In the genomic region with DNA sequence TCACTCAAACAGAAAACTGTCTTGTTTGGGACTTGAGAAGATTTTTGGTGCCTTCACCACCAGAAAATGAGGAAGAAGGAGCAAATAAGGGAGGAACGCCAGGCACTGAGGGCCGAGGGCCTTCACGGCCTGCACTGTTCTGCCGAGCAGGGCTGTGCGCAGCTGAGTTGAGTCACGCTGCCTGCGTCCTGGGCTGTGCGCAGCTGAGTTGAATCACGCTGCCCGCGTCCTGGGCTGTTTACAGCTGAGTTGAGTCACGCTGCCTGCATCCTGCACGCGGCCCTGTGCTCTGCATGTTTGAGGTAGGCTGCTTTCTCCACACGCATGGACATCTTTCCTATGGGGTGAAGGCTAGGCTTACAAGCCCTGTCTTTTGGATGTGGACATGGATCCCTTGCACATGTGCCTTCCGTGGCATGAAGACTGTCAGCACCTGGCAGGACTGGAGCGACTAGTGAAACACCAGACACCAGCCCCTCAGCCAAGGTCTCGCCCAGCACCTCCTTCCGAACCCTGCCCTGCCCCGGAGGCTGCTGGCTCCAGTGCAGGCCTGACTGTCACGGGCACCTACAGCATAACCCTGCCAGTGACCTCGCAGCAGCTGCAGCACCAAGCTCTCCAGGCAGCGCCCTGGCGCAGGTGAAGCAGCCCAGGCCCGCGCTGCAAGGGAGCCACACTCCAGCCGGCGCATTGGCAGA, we compare ENCODE assay signal across 10 cellular contexts.
DNase-seq lines count a peak whose midpoint lies in the region; ATAC-seq, FAIRE-seq and TF ChIP-seq lines count a peak whose summit lies in the region.
"Had no signal": no experiment of that assay in that cellular context is flagged by ENCODE, and none has a peak within 500 bp of the region (broad histone marks: within the 10 kb centered on the region; RNA-seq: fewer than 3 reads in every experiment).

No MANE protein-coding gene starts in this region.

- POLR2A ChIA-PET in CD8-positive, alpha-beta memory T cell (lab: Charles Lee): no interaction called here

- H3K9me3 ChIP-seq in keratinocyte (ENCODE audit: control insufficient read depth, low read depth, low read length) (peaks cover 2% of the 10 kb centered on the region), prostate gland (no peaks in the 10 kb centered on the region)
- no peaks in the 10 kb centered on the region for H3K9me3 ChIP-seq in CD8-positive, alpha-beta memory T cell (ENCODE audit: low read length)
- H3K9me3 ChIP-seq: spleen had no signal

- CTCF ChIA-PET in CD8-positive, alpha-beta memory T cell (lab: Charles Lee): interaction anchor here (1.3 kb wide), 1 partner anchor 24 kb away, joined by 3 read pairs; no protein-coding TSS in a partner anchor

- no peaks in the 10 kb centered on the region for H3K9me1 ChIP-seq in keratinocyte (ENCODE audit: control insufficient read depth, extremely low read depth, insufficient read depth, low read length)

- H2AFZ ChIP-seq in keratinocyte (ENCODE audit: control insufficient read depth, low read length): no peak overlapping the region

- intact Hi-C loops in prostate gland (cut with DNase I): loop anchor here (10.0 kb wide), 1 partner anchor 162 kb away; a partner anchor contains a TSS

- TF ChIP-seq CTCF in keratinocyte (optimal IDR thresholded peaks at IDR 0.05 in 1 of 3, IDR thresholded peaks at IDR 0.05 in 1 of 3, conservative IDR thresholded peaks at IDR 0.05 in 1 of 3; ENCODE audit: extremely low read depth in 1 of 3, insufficient read depth in 2 of 3, low read length in 3 of 3) (no peak), prostate gland (IDR thresholded peaks at IDR 0.05) (no peak)

- no peaks in the 10 kb centered on the region for H4K20me1 ChIP-seq in keratinocyte (ENCODE audit: control insufficient read depth, extremely low read depth, insufficient read depth, low read length)

- H3K36me3 Mint-ChIP-seq in CD8-positive, alpha-beta memory T cell: no peaks in the 10 kb centered on the region
- H3K36me3 Mint-ChIP-seq: IgD-negative memory B cell had no signal

- H3K27ac Mint-ChIP-seq in CD8-positive, alpha-beta memory T cell: no peak overlapping the region
- H3K27ac Mint-ChIP-seq: IgD-negative memory B cell had no signal

- H3K4me2 ChIP-seq in keratinocyte (ENCODE audit: control insufficient read depth, extremely low read depth, insufficient read depth, low read depth, low read length): no peak overlapping the region

- H3K27me3 ChIP-seq in keratinocyte (ENCODE audit: control insufficient read depth, extremely low read depth, insufficient read depth, low read length) (no peaks in the 10 kb centered on the region), prostate gland (replicated peaks; ENCODE audit: insufficient read depth) (no peaks in the 10 kb centered on the region)
- no peaks in the 10 kb centered on the region for H3K27me3 ChIP-seq in CD8-positive, alpha-beta memory T cell (ENCODE audit: insufficient read depth, low read length, poor library complexity, severe bottlenecking)

- H3K4me1 Mint-ChIP-seq in CD8-positive, alpha-beta memory T cell: no peaks in the 10 kb centered on the region
- H3K4me1 Mint-ChIP-seq: IgD-negative memory B cell had no signal

- H3K9me3 Mint-ChIP-seq in CD8-positive, alpha-beta memory T cell: no peaks in the 10 kb centered on the region
- H3K9me3 Mint-ChIP-seq: IgD-negative memory B cell had no signal

- H3K36me3 ChIP-seq in keratinocyte (ENCODE audit: control insufficient read depth in 2 of 2, extremely low read depth in 1 of 2, insufficient read depth in 2 of 2, low read length in 2 of 2): no peaks in the 10 kb centered on the region
- no peaks in the 10 kb centered on the region for H3K36me3 ChIP-seq in CD8-positive, alpha-beta memory T cell (ENCODE audit: insufficient read depth, low read length)
- no peaks in the 10 kb centered on the region for H3K36me3 ChIP-seq in prostate gland
- H3K36me3 ChIP-seq: spleen had no signal

- H3K4me3 ChIP-seq in keratinocyte (ENCODE audit: control insufficient read depth in 2 of 3, extremely low read depth in 1 of 3, insufficient read depth in 2 of 3, low read depth in 1 of 3, low read length in 3 of 3): no peak overlapping the region
- H3K4me3 ChIP-seq in CD8-positive, alpha-beta memory T cell (ENCODE audit: low read length): no peak overlapping the region
- H3K4me3 ChIP-seq in prostate gland: no peak overlapping the region
- H3K4me3 ChIP-seq: spleen had no signal

- H3K27me3 Mint-ChIP-seq in CD8-positive, alpha-beta memory T cell: peaks cover 6 to 42% of the 10 kb centered on the region in 2 donors

- ATAC-seq in HG02884 (IDR thresholded peaks at IDR 0.05; ENCODE audit: unreplicated experiment) (peak; percentile 54), HG02623 (IDR thresholded peaks at IDR 0.05; ENCODE audit: unreplicated experiment) (no peak)

- WGBS in prostate gland: 88% methylated on average over 27 of the region's 28 CpGs

- H3K27ac ChIP-seq in keratinocyte (ENCODE audit: control insufficient read depth, insufficient read depth, low read length): no peak overlapping the region
- H3K27ac ChIP-seq in CD8-positive, alpha-beta memory T cell (ENCODE audit: low read depth, low read length): no peak overlapping the region
- H3K27ac ChIP-seq in prostate gland: peak overlapping the region in 1 of 2 donors; percentile 61
- H3K27ac ChIP-seq: spleen had no signal

- TF ChIP-seq POLR2A in prostate gland (IDR thresholded peaks at IDR 0.05): no peak

- no peak overlapping the region for H3K9ac ChIP-seq in keratinocyte (ENCODE audit: control insufficient read depth, extremely low read depth, insufficient read depth, low read length)

- no peaks in the 10 kb centered on the region for H3K79me2 ChIP-seq in keratinocyte (ENCODE audit: control insufficient read depth, insufficient read depth, low read length)

- peak; percentile 71 for FAIRE-seq in keratinocyte (lab: Jason Lieb, UNC)

- peak; percentile 98 for DNase-seq in AG20443 (ENCODE audit: low spot score)
- peak; percentile 53 for DNase-seq in T1000 (lab: John Stamatoyannopoulos, UW)
- DNase-seq in keratinocyte (ENCODE audit: low read depth, low spot score): peak; percentile 85
- DNase-seq in CD8-positive, alpha-beta memory T cell: no peak
- no peak for DNase-seq in activated CD4-positive, CD25-positive, alpha-beta regulatory T cell treated with anti-CD3 and anti-CD28 coated beads, Interleukin-2, amount 50 U/mL, for 72 hours
- DNase-seq in prostate gland (ENCODE audit: low spot score): no peak
- DNase-seq: spleen had no signal

- dilution Hi-C loops in keratinocyte (cut with MboI; ENCODE audit: extremely low pct_ligation_motif_present, low sequenced_read_pairs): no loop called here

- H3K4me3 Mint-ChIP-seq in CD8-positive, alpha-beta memory T cell: no peak overlapping the region

- H3K4me1 ChIP-seq in keratinocyte (ENCODE audit: control insufficient read depth, extremely low read depth, insufficient read depth, low read length) (no peaks in the 10 kb centered on the region), prostate gland (replicated peaks) (no peaks in the 10 kb centered on the region)
- no peaks in the 10 kb centered on the region for H3K4me1 ChIP-seq in CD8-positive, alpha-beta memory T cell (ENCODE audit: insufficient read depth, low read length)
- H3K4me1 ChIP-seq: spleen had no signal

Comparison
In these comparisons a context has a peak if more than half of its experiments do, and no peak if none do; other contexts are left out.
1. DNase-seq: peak in AG20443 (single experiment), T1000 (single experiment) and keratinocyte (single experiment); none in CD8-positive, alpha-beta memory T cell (0 of 5), activated CD4-positive, CD25-positive, alpha-beta regulatory T cell treated with anti-CD3 and anti-CD28 coated beads, Interleukin-2, amount 50 U/mL, for 72 hours (single experiment) and prostate gland (single experiment).